1 cellular context compared by ENCODE assay signal in genomic region chr1:69535490-69535889, GRCh38.
TF ChIP-seq lines count a peak whose summit lies in the region.

No MANE protein-coding gene starts in this region.

TF ChIP-seq in K562, 482 proteins besides CTCF, POLR2A, EP300 and RAD21:
- no peak for TF ChIP-seq SAFB (IDR thresholded peaks at IDR 0.05; ENCODE audit: borderline replicate concordance, low read depth, low read length)
- TF ChIP-seq KDM4B (IDR thresholded peaks at IDR 0.05; ENCODE audit: borderline replicate concordance in 2 of 2, low read depth in 1 of 2): no peak
- no peak for TF ChIP-seq ZBTB12 (CRISPR knock-in tag; IDR thresholded peaks at IDR 0.05)
- no peak for TF ChIP-seq ZNF175 (CRISPR knock-in tag; IDR thresholded peaks at IDR 0.05; ENCODE audit: low read depth)
- TF ChIP-seq ZNF316 (IDR thresholded peaks at IDR 0.05): no peak
- no peak for TF ChIP-seq SNRNP70 (optimal IDR thresholded peaks at IDR 0.05; ENCODE audit: low read depth, low read length)
- TF ChIP-seq NRF1 (conservative IDR thresholded peaks at IDR 0.05 in 1 of 2, IDR thresholded peaks at IDR 0.05 in 1 of 2): no peak
- no peak for TF ChIP-seq XRCC4 (IDR thresholded peaks at IDR 0.05; ENCODE audit: extremely low read depth, insufficient read depth, insufficient read length)
- TF ChIP-seq SMARCB1 (IDR thresholded peaks at IDR 0.05; ENCODE audit: insufficient read length, low read depth): no peak
- TF ChIP-seq SRSF7 (optimal IDR thresholded peaks at IDR 0.05; ENCODE audit: low read depth, low read length): no peak
- no peak for TF ChIP-seq ZNF239 (CRISPR knock-in tag; IDR thresholded peaks at IDR 0.05)
- no peak for TF ChIP-seq ADNP (tag; IDR thresholded peaks at IDR 0.05)
- no peak for TF ChIP-seq JUND (IDR thresholded peaks at IDR 0.05; ENCODE audit: borderline replicate concordance, low read depth, low read length)
- TF ChIP-seq JUND (tag; IDR thresholded peaks at IDR 0.05; ENCODE audit: borderline replicate concordance, low read depth, low read length): no peak
- no peak for TF ChIP-seq ZNF174 (CRISPR knock-in tag; IDR thresholded peaks at IDR 0.05)
- TF ChIP-seq DMBX1 (CRISPR knock-in tag; IDR thresholded peaks at IDR 0.05; ENCODE audit: borderline replicate concordance): no peak
- no peak for TF ChIP-seq EWSR1 (IDR thresholded peaks at IDR 0.05; ENCODE audit: borderline replicate concordance, low read depth, partially characterized antibody)
